In genomic region chr2:215833531-215834162, GRCh38 we compare ENCODE assay signal across 1 cellular context.
TF ChIP-seq lines count a peak whose summit lies in the region.

No MANE protein-coding gene starts in this region.

TF ChIP-seq in HepG2, 621 proteins besides CTCF, POLR2A, EP300 and RAD21 (continued from another document and continues in another):
- TF ChIP-seq, protein P1, sequence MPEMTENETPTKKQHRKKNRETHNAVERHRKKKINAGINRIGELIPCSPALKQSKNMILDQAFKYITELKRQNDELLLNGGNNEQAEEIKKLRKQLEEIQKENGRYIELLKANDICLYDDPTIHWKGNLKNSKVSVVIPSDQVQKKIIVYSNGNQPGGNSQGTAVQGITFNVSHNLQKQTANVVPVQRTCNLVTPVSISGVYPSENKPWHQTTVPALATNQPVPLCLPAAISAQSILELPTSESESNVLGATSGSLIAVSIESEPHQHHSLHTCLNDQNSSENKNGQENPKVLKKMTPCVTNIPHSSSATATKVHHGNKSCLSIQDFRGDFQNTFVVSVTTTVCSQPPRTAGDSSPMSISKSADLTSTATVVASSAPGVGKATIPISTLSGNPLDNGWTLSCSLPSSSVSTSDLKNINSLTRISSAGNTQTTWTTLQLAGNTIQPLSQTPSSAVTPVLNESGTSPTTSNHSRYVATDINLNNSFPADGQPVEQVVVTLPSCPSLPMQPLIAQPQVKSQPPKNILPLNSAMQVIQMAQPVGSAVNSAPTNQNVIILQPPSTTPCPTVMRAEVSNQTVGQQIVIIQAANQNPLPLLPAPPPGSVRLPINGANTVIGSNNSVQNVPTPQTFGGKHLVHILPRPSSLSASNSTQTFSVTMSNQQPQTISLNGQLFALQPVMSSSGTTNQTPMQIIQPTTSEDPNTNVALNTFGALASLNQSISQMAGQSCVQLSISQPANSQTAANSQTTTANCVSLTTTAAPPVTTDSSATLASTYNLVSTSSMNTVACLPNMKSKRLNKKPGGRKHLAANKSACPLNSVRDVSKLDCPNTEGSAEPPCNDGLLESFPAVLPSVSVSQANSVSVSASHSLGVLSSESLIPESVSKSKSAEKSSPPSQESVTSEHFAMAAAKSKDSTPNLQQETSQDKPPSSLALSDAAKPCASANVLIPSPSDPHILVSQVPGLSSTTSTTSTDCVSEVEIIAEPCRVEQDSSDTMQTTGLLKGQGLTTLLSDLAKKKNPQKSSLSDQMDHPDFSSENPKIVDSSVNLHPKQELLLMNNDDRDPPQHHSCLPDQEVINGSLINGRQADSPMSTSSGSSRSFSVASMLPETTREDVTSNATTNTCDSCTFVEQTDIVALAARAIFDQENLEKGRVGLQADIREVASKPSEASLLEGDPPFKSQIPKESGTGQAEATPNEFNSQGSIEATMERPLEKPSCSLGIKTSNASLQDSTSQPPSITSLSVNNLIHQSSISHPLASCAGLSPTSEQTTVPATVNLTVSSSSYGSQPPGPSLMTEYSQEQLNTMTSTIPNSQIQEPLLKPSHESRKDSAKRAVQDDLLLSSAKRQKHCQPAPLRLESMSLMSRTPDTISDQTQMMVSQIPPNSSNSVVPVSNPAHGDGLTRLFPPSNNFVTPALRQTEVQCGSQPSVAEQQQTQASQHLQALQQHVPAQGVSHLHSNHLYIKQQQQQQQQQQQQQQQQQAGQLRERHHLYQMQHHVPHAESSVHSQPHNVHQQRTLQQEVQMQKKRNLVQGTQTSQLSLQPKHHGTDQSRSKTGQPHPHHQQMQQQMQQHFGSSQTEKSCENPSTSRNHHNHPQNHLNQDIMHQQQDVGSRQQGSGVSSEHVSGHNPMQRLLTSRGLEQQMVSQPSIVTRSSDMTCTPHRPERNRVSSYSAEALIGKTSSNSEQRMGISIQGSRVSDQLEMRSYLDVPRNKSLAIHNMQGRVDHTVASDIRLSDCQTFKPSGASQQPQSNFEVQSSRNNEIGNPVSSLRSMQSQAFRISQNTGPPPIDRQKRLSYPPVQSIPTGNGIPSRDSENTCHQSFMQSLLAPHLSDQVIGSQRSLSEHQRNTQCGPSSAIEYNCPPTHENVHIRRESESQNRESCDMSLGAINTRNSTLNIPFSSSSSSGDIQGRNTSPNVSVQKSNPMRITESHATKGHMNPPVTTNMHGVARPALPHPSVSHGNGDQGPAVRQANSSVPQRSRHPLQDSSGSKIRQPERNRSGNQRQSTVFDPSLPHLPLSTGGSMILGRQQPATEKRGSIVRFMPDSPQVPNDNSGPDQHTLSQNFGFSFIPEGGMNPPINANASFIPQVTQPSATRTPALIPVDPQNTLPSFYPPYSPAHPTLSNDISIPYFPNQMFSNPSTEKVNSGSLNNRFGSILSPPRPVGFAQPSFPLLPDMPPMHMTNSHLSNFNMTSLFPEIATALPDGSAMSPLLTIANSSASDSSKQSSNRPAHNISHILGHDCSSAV (CRISPR knock-in tag; IDR thresholded peaks at IDR 0.05; ENCODE audit: borderline replicate concordance), result no peak
- TF ChIP-seq ZNF547 (CRISPR knock-in tag; IDR thresholded peaks at IDR 0.05), result no peak
- peak; percentile 88 for TF ChIP-seq PITX1 (CRISPR knock-in tag; IDR thresholded peaks at IDR 0.05)
- TF ChIP-seq CHD4 (IDR thresholded peaks at IDR 0.05; ENCODE audit: borderline replicate concordance, low read length), result no peak
- TF ChIP-seq, protein P2, sequence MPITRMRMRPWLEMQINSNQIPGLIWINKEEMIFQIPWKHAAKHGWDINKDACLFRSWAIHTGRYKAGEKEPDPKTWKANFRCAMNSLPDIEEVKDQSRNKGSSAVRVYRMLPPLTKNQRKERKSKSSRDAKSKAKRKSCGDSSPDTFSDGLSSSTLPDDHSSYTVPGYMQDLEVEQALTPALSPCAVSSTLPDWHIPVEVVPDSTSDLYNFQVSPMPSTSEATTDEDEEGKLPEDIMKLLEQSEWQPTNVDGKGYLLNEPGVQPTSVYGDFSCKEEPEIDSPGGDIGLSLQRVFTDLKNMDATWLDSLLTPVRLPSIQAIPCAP (CRISPR knock-in tag; IDR thresholded peaks at IDR 0.05; ENCODE audit: low read depth), result no peak
- no peak for TF ChIP-seq SYNCRIP (IDR thresholded peaks at IDR 0.05; ENCODE audit: insufficient read depth, low read depth, low read length)
- TF ChIP-seq NR1H2 (CRISPR knock-in tag; IDR thresholded peaks at IDR 0.05; ENCODE audit: borderline replicate concordance, low read depth), result no peak
- no peak; the same call in 1 of the 2 replicates for TF ChIP-seq ZBTB33 (CRISPR knock-in tag; IDR thresholded peaks at IDR 0.05)
- TF ChIP-seq ZNF674 (CRISPR knock-in tag; IDR thresholded peaks at IDR 0.05; ENCODE audit: low read depth), result no peak
- no peak for TF ChIP-seq STAT5B (CRISPR knock-in tag; IDR thresholded peaks at IDR 0.05)
- TF ChIP-seq TBX2 (CRISPR knock-in tag; IDR thresholded peaks at IDR 0.05; ENCODE audit: borderline replicate concordance), result peak; percentile 83
- TF ChIP-seq ZNF432 (CRISPR knock-in tag; IDR thresholded peaks at IDR 0.05; ENCODE audit: borderline replicate concordance), result no peak
- TF ChIP-seq MTF1 (CRISPR knock-in tag; IDR thresholded peaks at IDR 0.05), result no peak
- TF ChIP-seq SAP130 (CRISPR knock-in tag; IDR thresholded peaks at IDR 0.05; ENCODE audit: low read depth), result peak; percentile 94
- peak; percentile 41; the same call in 1 of the 2 replicates for TF ChIP-seq KAT7 (CRISPR knock-in tag; IDR thresholded peaks at IDR 0.05; ENCODE audit: borderline replicate concordance)
- TF ChIP-seq KDM3A (CRISPR knock-in tag; IDR thresholded peaks at IDR 0.05; ENCODE audit: low read depth), result 0 out of 2 replicates have a peak, but pooled peaks have one; percentile 35
- TF ChIP-seq ZNF383 (CRISPR knock-in tag; IDR thresholded peaks at IDR 0.05; ENCODE audit: borderline replicate concordance), result no peak
- TF ChIP-seq TMF1 (CRISPR knock-in tag; IDR thresholded peaks at IDR 0.05; ENCODE audit: low read depth), result no peak
- TF ChIP-seq MTF2 (CRISPR knock-in tag; IDR thresholded peaks at IDR 0.05; ENCODE audit: borderline replicate concordance), result no peak
- TF ChIP-seq JUNB (CRISPR knock-in tag; IDR thresholded peaks at IDR 0.05; ENCODE audit: borderline replicate concordance), result no peak
- no peak for TF ChIP-seq HHEX (CRISPR knock-in tag; IDR thresholded peaks at IDR 0.05)
- TF ChIP-seq GABPA (IDR thresholded peaks at IDR 0.05; ENCODE audit: low read depth, low read length), result no peak
- peak; percentile 60; the same call in 1 of the 2 replicates for TF ChIP-seq GABPA (CRISPR knock-in tag; IDR thresholded peaks at IDR 0.05; ENCODE audit: low read depth)
- no peak for TF ChIP-seq ZNF768 (CRISPR knock-in tag; IDR thresholded peaks at IDR 0.05)
- no peak for TF ChIP-seq KDM5A (IDR thresholded peaks at IDR 0.05; ENCODE audit: borderline replicate concordance, low read length)
- TF ChIP-seq CHD2 (IDR thresholded peaks at IDR 0.05; ENCODE audit: low read depth, low read length), result no peak
- peak; percentile 57; the same call in 1 of the 2 replicates for TF ChIP-seq ZNF136 (CRISPR knock-in tag; IDR thresholded peaks at IDR 0.05; ENCODE audit: low read depth)
- peak; percentile 91; the same call in 1 of the 2 replicates for TF ChIP-seq MBD4 (IDR thresholded peaks at IDR 0.05; ENCODE audit: borderline replicate concordance, low read length)
- TF ChIP-seq, protein P3, sequence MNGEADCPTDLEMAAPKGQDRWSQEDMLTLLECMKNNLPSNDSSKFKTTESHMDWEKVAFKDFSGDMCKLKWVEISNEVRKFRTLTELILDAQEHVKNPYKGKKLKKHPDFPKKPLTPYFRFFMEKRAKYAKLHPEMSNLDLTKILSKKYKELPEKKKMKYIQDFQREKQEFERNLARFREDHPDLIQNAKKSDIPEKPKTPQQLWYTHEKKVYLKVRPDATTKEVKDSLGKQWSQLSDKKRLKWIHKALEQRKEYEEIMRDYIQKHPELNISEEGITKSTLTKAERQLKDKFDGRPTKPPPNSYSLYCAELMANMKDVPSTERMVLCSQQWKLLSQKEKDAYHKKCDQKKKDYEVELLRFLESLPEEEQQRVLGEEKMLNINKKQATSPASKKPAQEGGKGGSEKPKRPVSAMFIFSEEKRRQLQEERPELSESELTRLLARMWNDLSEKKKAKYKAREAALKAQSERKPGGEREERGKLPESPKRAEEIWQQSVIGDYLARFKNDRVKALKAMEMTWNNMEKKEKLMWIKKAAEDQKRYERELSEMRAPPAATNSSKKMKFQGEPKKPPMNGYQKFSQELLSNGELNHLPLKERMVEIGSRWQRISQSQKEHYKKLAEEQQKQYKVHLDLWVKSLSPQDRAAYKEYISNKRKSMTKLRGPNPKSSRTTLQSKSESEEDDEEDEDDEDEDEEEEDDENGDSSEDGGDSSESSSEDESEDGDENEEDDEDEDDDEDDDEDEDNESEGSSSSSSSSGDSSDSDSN (CRISPR knock-in tag; IDR thresholded peaks at IDR 0.05), result peak; percentile 41; the same call in 1 of the 2 replicates
- no peak for TF ChIP-seq ZC3H13 (CRISPR knock-in tag; IDR thresholded peaks at IDR 0.05)
- TF ChIP-seq, protein P4, sequence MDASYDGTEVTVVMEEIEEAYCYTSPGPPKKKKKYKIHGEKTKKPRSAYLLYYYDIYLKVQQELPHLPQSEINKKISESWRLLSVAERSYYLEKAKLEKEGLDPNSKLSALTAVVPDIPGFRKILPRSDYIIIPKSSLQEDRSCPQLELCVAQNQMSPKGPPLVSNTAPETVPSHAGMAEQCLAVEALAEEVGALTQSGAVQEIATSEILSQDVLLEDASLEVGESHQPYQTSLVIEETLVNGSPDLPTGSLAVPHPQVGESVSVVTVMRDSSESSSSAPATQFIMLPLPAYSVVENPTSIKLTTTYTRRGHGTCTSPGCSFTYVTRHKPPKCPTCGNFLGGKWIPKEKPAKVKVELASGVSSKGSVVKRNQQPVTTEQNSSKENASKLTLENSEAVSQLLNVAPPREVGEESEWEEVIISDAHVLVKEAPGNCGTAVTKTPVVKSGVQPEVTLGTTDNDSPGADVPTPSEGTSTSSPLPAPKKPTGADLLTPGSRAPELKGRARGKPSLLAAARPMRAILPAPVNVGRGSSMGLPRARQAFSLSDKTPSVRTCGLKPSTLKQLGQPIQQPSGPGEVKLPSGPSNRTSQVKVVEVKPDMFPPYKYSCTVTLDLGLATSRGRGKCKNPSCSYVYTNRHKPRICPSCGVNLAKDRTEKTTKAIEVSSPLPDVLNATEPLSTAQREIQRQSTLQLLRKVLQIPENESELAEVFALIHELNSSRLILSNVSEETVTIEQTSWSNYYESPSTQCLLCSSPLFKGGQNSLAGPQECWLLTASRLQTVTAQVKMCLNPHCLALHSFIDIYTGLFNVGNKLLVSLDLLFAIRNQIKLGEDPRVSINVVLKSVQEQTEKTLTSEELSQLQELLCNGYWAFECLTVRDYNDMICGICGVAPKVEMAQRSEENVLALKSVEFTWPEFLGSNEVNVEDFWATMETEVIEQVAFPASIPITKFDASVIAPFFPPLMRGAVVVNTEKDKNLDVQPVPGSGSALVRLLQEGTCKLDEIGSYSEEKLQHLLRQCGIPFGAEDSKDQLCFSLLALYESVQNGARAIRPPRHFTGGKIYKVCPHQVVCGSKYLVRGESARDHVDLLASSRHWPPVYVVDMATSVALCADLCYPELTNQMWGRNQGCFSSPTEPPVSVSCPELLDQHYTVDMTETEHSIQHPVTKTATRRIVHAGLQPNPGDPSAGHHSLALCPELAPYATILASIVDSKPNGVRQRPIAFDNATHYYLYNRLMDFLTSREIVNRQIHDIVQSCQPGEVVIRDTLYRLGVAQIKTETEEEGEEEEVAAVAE (CRISPR knock-in tag; IDR thresholded peaks at IDR 0.05; ENCODE audit: borderline replicate concordance), result peak; percentile 66
- no peak for TF ChIP-seq ZSCAN25 (CRISPR knock-in tag; IDR thresholded peaks at IDR 0.05)
- no peak for TF ChIP-seq ZNF10 (CRISPR knock-in tag; IDR thresholded peaks at IDR 0.05; ENCODE audit: borderline replicate concordance, low read depth)
- TF ChIP-seq ZNF629 (CRISPR knock-in tag; conservative IDR thresholded peaks at IDR 0.05), result peak; percentile 70
- peak; percentile 70 for TF ChIP-seq ZFP36L1 (CRISPR knock-in tag; IDR thresholded peaks at IDR 0.05)
- TF ChIP-seq KLF13 (CRISPR knock-in tag; IDR thresholded peaks at IDR 0.05), result no peak
- TF ChIP-seq, protein P5, sequence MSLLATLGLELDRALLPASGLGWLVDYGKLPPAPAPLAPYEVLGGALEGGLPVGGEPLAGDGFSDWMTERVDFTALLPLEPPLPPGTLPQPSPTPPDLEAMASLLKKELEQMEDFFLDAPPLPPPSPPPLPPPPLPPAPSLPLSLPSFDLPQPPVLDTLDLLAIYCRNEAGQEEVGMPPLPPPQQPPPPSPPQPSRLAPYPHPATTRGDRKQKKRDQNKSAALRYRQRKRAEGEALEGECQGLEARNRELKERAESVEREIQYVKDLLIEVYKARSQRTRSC (CRISPR knock-in tag; IDR thresholded peaks at IDR 0.05; ENCODE audit: low read depth), result no peak
- TF ChIP-seq MLXIP (CRISPR knock-in tag; IDR thresholded peaks at IDR 0.05; ENCODE audit: borderline replicate concordance), result no peak
- no peak for TF ChIP-seq ZNF619 (CRISPR knock-in tag; IDR thresholded peaks at IDR 0.05)
- no peak for TF ChIP-seq NFE2 (CRISPR knock-in tag; IDR thresholded peaks at IDR 0.05)
